8 cellular contexts compared by ENCODE assay signal in genomic region chr3:136195258-136196063, GRCh38. TPM values are rescaled to one million over a fixed set of nuclear protein-coding genes. Genes with fewer than 3 reads are reported as not detected.
DNase-seq lines count a peak whose midpoint lies in the region; ATAC-seq and TF ChIP-seq lines count a peak whose summit lies in the region.

No MANE protein-coding gene starts in this region.

- H3K14ac ChIP-seq in trophoblast cell (ENCODE audit: low read length) = peak overlapping the region; percentile 98

- H2BK12ac ChIP-seq in trophoblast cell (ENCODE audit: low read length) = no peak overlapping the region

- H3K79me1 ChIP-seq in trophoblast cell (ENCODE audit: low read length) = peaks cover 20% of the 10 kb centered on the region

- H3K27me3 ChIP-seq in trophoblast cell (ENCODE audit: insufficient read depth, low read length) = no peaks in the 10 kb centered on the region
- no peaks in the 10 kb centered on the region for H3K27me3 ChIP-seq in upper lobe of left lung

- peak overlapping the region; percentile 94 for H4K12ac ChIP-seq in trophoblast cell (ENCODE audit: low read depth, low read length)

- intact Hi-C loops in cardiac septum (cut with DNase I) = loop anchor here (1.0 to 10.0 kb wide), 6 partner anchors 51 to 667 kb away; partner anchors contain the start of genes NCK1, PCCB, PPP2R3A and STAG1

- no CpG with 5 or more reads among the region's 103 CpGs for WGBS in trophoblast cell (ENCODE audit: extremely low coverage, insufficient coverage, insufficient read length)
- 0 to 2% methylated on average over 11 to 20 of the region's 103 CpGs for WGBS in upper lobe of left lung, 2 donors

- peak overlapping the region; percentile 1 for H2AK5ac ChIP-seq in trophoblast cell (ENCODE audit: low read length)

- peak overlapping the region; percentile 99 for H3K27ac ChIP-seq in trophoblast cell (ENCODE audit: low read depth, low read length)
- H3K27ac ChIP-seq in upper lobe of left lung = peak overlapping the region; percentile 99 to 100 (median 100)

- H3K9ac ChIP-seq in trophoblast cell (ENCODE audit: low read length) = peak overlapping the region; percentile 94

- H3K23ac ChIP-seq in trophoblast cell (ENCODE audit: low read length) = no peak overlapping the region

- DNase-seq in DMS79 treated with DMSO at 0.1 percent for 48 hours (lab: John Stamatoyannopoulos, UW) = peak; percentile 66
- peak; percentile 78 for DNase-seq in HT1080 (ENCODE audit: low read depth)
- DNase-seq in RKO (ENCODE audit: low spot score) = peak; percentile 75
- DNase-seq in activated naive CD8-positive, alpha-beta T cell treated with anti-CD3 and anti-CD28 coated beads, Interleukin-2, amount 50 U/mL, for 16 hours (ENCODE audit: low read depth, low spot score) = peak; percentile 56
- DNase-seq in cardiac septum (ENCODE audit: low spot score) = peak; percentile 90
- DNase-seq in trophoblast cell = peak; percentile 50 to 75
- peak in 1 of 2 donors; percentile 79 for DNase-seq in upper lobe of left lung

- H3K36me3 ChIP-seq in trophoblast cell (ENCODE audit: control insufficient read depth in 1 of 2, insufficient read depth in 2 of 2, low read length in 2 of 2) = no peaks in the 10 kb centered on the region
- H3K36me3 ChIP-seq in upper lobe of left lung = no peaks in the 10 kb centered on the region

- H3K4me1 ChIP-seq in trophoblast cell (ENCODE audit: control insufficient read depth in 1 of 2, insufficient read depth in 2 of 2, low read length in 2 of 2) (peaks cover 2 to 3% of the 10 kb centered on the region in 2 experiments), upper lobe of left lung (peaks cover 27 to 42% (median 31%) of the 10 kb centered on the region in 4 donors)

- H4K91ac ChIP-seq in trophoblast cell (ENCODE audit: low read depth, low read length) = peak overlapping the region; percentile 99

- H2BK5ac ChIP-seq in trophoblast cell (ENCODE audit: low read depth, low read length, poor library complexity) = peak overlapping the region; percentile 97

- peaks cover 32% of the 10 kb centered on the region for H3K79me2 ChIP-seq in trophoblast cell (ENCODE audit: control insufficient read depth, insufficient read depth, low read length, poor library complexity)

- peak in 2 of 6 experiments; percentile 6 for TF ChIP-seq CTCF in upper lobe of left lung (IDR thresholded peaks at IDR 0.05)

- ATAC-seq in GM19468 (IDR thresholded peaks at IDR 0.05; ENCODE audit: extremely low read depth, unreplicated experiment) (peak; percentile 8), upper lobe of left lung (ENCODE audit: low FRiP score in 2 of 2) (peak; percentile 58 to 76)

- H3K9me3 ChIP-seq in trophoblast cell (ENCODE audit: insufficient read depth, low read depth, low read length) = no peaks in the 10 kb centered on the region
- no peaks in the 10 kb centered on the region for H3K9me3 ChIP-seq in upper lobe of left lung

- peak overlapping the region; percentile 93 for H2BK120ac ChIP-seq in trophoblast cell (ENCODE audit: insufficient read depth, low read length, poor library complexity)

- peak overlapping the region; percentile 95 for H3K18ac ChIP-seq in trophoblast cell (ENCODE audit: low read length)

- peak in 1 of 4 donors; percentile 80 for TF ChIP-seq POLR2A in upper lobe of left lung (IDR thresholded peaks at IDR 0.05)

- no peak for TF ChIP-seq EP300 in upper lobe of left lung (IDR thresholded peaks at IDR 0.05)

- peak overlapping the region; percentile 97 for H3K4ac ChIP-seq in trophoblast cell (ENCODE audit: low read depth, low read length)

- H3K4me3 ChIP-seq in trophoblast cell (ENCODE audit: low read depth, low read length) = peak overlapping the region; percentile 96
- H3K4me3 ChIP-seq in upper lobe of left lung = peak overlapping the region; percentile 68 to 93 (median 89)

- H2AFZ ChIP-seq in trophoblast cell (ENCODE audit: insufficient read depth, low read length, poor library complexity) = peak overlapping the region; percentile 82

- H4K8ac ChIP-seq in trophoblast cell (ENCODE audit: low read depth, low read length) = peak overlapping the region; percentile 98

- H3K4me2 ChIP-seq in trophoblast cell (ENCODE audit: low read length) = peak overlapping the region; percentile 68

RNA-seq across cellular contexts. Expression of gene MSL2, which starts 0.7 kb away (rescaled TPM):
- 8.9 and 23.9 TPM in 2 replicates for total RNA-seq in HT1080 (2014; rRNA removed; shearing (Covaris generic))
- polyA plus RNA-seq in HT1080 (2015; cell fraction: cytosol; rRNA removed) = 19.2 and 26.3 TPM in 2 replicates
- polyA plus RNA-seq in HT1080 (2015; cell fraction: nucleus; rRNA removed) = 25.3 and 29.2 TPM in 2 replicates
- 20.0 TPM for total RNA-seq in cardiac septum
- 15.5 and 16.4 TPM in 2 replicates for polyA plus RNA-seq in trophoblast cell (2013)
- 10 to 100 TPM; 15.1 to 42.6 (median 33.4) TPM for total RNA-seq in upper lobe of left lung

RNA-seq across cellular contexts. Expression of gene PCCB, which starts 54.7 kb away (rescaled TPM):
- 78.8 and 87.1 TPM in 2 replicates for total RNA-seq in HT1080 (2014; rRNA removed; shearing (Covaris generic))
- 57.4 and 61.4 TPM in 2 replicates for polyA plus RNA-seq in HT1080 (2015; cell fraction: cytosol; rRNA removed)
- 79.4 and 83.5 TPM in 2 replicates for polyA plus RNA-seq in HT1080 (2015; cell fraction: nucleus; rRNA removed)
- 91.3 TPM for total RNA-seq in cardiac septum
- 19.3 and 19.7 TPM in 2 replicates for polyA plus RNA-seq in trophoblast cell (2013)
- total RNA-seq in upper lobe of left lung = 10 to 100 TPM in 5 of 6 donors, 1 to 10 TPM in 1; 5.2 to 44.6 (median 31.2) TPM
